In genomic region chr14:99562848-99563748, GRCh38 we compare ENCODE assay signal across 1 cellular context.
TF ChIP-seq lines count a peak whose summit lies in the region.

No MANE protein-coding gene starts in this region.

TF ChIP-seq in HepG2, 621 proteins besides CTCF, POLR2A, EP300 and RAD21 (continued from another document and continues in another):
- no peak for TF ChIP-seq PRDM4 (CRISPR knock-in tag; IDR thresholded peaks at IDR 0.05; ENCODE audit: borderline replicate concordance)
- TF ChIP-seq ZNF777 (CRISPR knock-in tag; IDR thresholded peaks at IDR 0.05): no peak
- no peak for TF ChIP-seq CENPT (CRISPR knock-in tag; IDR thresholded peaks at IDR 0.05; ENCODE audit: low read depth)
- TF ChIP-seq NFATC3 (CRISPR knock-in tag; IDR thresholded peaks at IDR 0.05): no peak
- no peak for TF ChIP-seq ZHX2 (IDR thresholded peaks at IDR 0.05; ENCODE audit: low read depth)
- no peak for TF ChIP-seq ZHX2 (CRISPR knock-in tag; IDR thresholded peaks at IDR 0.05; ENCODE audit: borderline replicate concordance)
- TF ChIP-seq UBTF (CRISPR knock-in tag; IDR thresholded peaks at IDR 0.05): peak; percentile 86
- peak; percentile 37 for TF ChIP-seq PHF5A (CRISPR knock-in tag; IDR thresholded peaks at IDR 0.05; ENCODE audit: low read depth, unreplicated experiment)
- no peak for TF ChIP-seq MAFG (CRISPR knock-in tag; IDR thresholded peaks at IDR 0.05)
- TF ChIP-seq ZNF546 (CRISPR knock-in tag; conservative IDR thresholded peaks at IDR 0.05): no peak
- no peak for TF ChIP-seq E2F1 (CRISPR knock-in tag; IDR thresholded peaks at IDR 0.05)
- TF ChIP-seq ZNF318 (CRISPR knock-in tag; IDR thresholded peaks at IDR 0.05): no peak
- TF ChIP-seq GZF1 (CRISPR knock-in tag; IDR thresholded peaks at IDR 0.05): no peak
- TF ChIP-seq ZFP41 (CRISPR knock-in tag; IDR thresholded peaks at IDR 0.05; ENCODE audit: borderline replicate concordance): no peak
- TF ChIP-seq PREB (CRISPR knock-in tag; IDR thresholded peaks at IDR 0.05): no peak
- no peak for TF ChIP-seq TP53 (CRISPR knock-in tag; conservative IDR thresholded peaks at IDR 0.05)
- peak; percentile 34; the same call in 1 of the 2 replicates for TF ChIP-seq THAP7 (CRISPR knock-in tag; IDR thresholded peaks at IDR 0.05)
- TF ChIP-seq GTF2F1 (IDR thresholded peaks at IDR 0.05; ENCODE audit: low read length): no peak
- TF ChIP-seq ZBTB43 (CRISPR knock-in tag; conservative IDR thresholded peaks at IDR 0.05): no peak
- TF ChIP-seq ZNF264 (CRISPR knock-in tag; IDR thresholded peaks at IDR 0.05): no peak
- no peak for TF ChIP-seq ATF4 (CRISPR knock-in tag; IDR thresholded peaks at IDR 0.05)
- no peak; the same call in 1 of the 2 replicates for TF ChIP-seq KLF15 (CRISPR knock-in tag; IDR thresholded peaks at IDR 0.05; ENCODE audit: borderline replicate concordance)
- TF ChIP-seq TBL1XR1 (IDR thresholded peaks at IDR 0.05; ENCODE audit: borderline replicate concordance, low read length, partially characterized antibody): peak; percentile 23
- TF ChIP-seq ZNF207 (IDR thresholded peaks at IDR 0.05; ENCODE audit: borderline replicate concordance): no peak
- TF ChIP-seq ISL2 (CRISPR knock-in tag; IDR thresholded peaks at IDR 0.05): peak; percentile 52; the same call in 1 of the 2 replicates
- no peak for TF ChIP-seq MAF1 (CRISPR knock-in tag; IDR thresholded peaks at IDR 0.05; ENCODE audit: borderline replicate concordance)
- peak; percentile 50; the same call in 1 of the 2 replicates for TF ChIP-seq NCOA2 (CRISPR knock-in tag; IDR thresholded peaks at IDR 0.05)
- TF ChIP-seq ZNF329 (CRISPR knock-in tag; IDR thresholded peaks at IDR 0.05; ENCODE audit: low read depth): 0 out of 2 replicates have a peak, but pooled peaks have one; percentile 28
